In genomic region chr18:55869965-55870585, GRCh38 we compare ENCODE assay signal across 16 cellular contexts.
A peak's percentile ranks its signal among the peaks of the same experiment; 100 is the strongest.
DNase-seq lines count a peak whose midpoint lies in the region; TF ChIP-seq lines count a peak whose summit lies in the region.
"Had no signal": no experiment of that assay in that cellular context is flagged by ENCODE, and none has a peak within 500 bp of the region (broad histone marks: within the 10 kb centered on the region; RNA-seq: fewer than 3 reads in every experiment).

No MANE protein-coding gene starts in this region.

- no peaks in the 10 kb centered on the region for H3K36me3 ChIP-seq in mammary epithelial cell (ENCODE audit: insufficient read depth, low read length)
- no peaks in the 10 kb centered on the region for H3K36me3 ChIP-seq in vagina

- H3K36me3 Mint-ChIP-seq in MCF 10A (ENCODE audit: insufficient read depth, unreplicated experiment) (no peaks in the 10 kb centered on the region), type B pancreatic cell (no peaks in the 10 kb centered on the region)
- H3K36me3 Mint-ChIP-seq: brain had no signal

- H3K4me3 ChIP-seq in mammary epithelial cell (replicated peaks in 1 of 3; ENCODE audit: insufficient read depth in 1 of 3, low read depth in 2 of 3, low read length in 3 of 3) (no peak overlapping the region), epithelial cell of esophagus (ENCODE audit: low read length) (no peak overlapping the region), vagina (no peak overlapping the region)
- H3K4me3 ChIP-seq: SK-N-MC had no signal

- H3K27ac ChIP-seq in mammary epithelial cell (ENCODE audit: insufficient read depth, low read depth, low read length): no peak overlapping the region
- peak overlapping the region; percentile 53 for H3K27ac ChIP-seq in vagina
- H3K27ac ChIP-seq: parathyroid adenoma, SK-N-MC, VCaP had no signal

- in situ Hi-C loops in mammary epithelial cell (cut with MboI; ENCODE audit: low sequenced_read_pairs in 2 of 2): no loop called here
- in situ Hi-C loops in GM13976 (cut with MboI; ENCODE audit: low sequenced_read_pairs, unreplicated experiment): no loop called here

- POLR2A ChIA-PET in MCF 10A (lab: Yijun Ruan, JAX): interaction anchor here (1.4 kb wide), 1 partner anchor 16 kb away, joined by 3 read pairs; no protein-coding TSS in a partner anchor

- H3K4me3 Mint-ChIP-seq in MCF 10A (ENCODE audit: unreplicated experiment) (no peak overlapping the region), type B pancreatic cell (no peak overlapping the region)
- H3K4me3 Mint-ChIP-seq: brain; effector memory CD8-positive, alpha-beta T cell had no signal

- H3K79me2 ChIP-seq in mammary epithelial cell (ENCODE audit: insufficient read depth, low read length): no peaks in the 10 kb centered on the region
- H3K79me2 ChIP-seq: parathyroid adenoma had no signal

- no TSS peak for BruUV-seq in MCF 10A (replicated peaks; lab: Mats Ljungman, UMichigan)
- BruUV-seq in mammary epithelial cell (replicated peaks; lab: Mats Ljungman, UMichigan): no TSS peak

- no peak overlapping the region for H3K9ac ChIP-seq in mammary epithelial cell (ENCODE audit: insufficient read depth, low read length)
- H3K9ac ChIP-seq: parathyroid adenoma had no signal

- dilution Hi-C loops in mammary epithelial cell (cut with HindIII; ENCODE audit: low sequenced_read_pairs): no loop called here

- intact Hi-C loops in MCF 10A (cut with micrococcal nuclease) (no loop called here), mammary epithelial cell (cut with micrococcal nuclease) (no loop called here), vagina (cut with DNase I) (no loop called here)

- H3K4me1 ChIP-seq in mammary epithelial cell (ENCODE audit: insufficient read depth, low read length): no peaks in the 10 kb centered on the region
- no peaks in the 10 kb centered on the region for H3K4me1 ChIP-seq in vagina
- H3K4me1 ChIP-seq: parathyroid adenoma had no signal

- H3K9me3 Mint-ChIP-seq in MCF 10A (ENCODE audit: unreplicated experiment): no peaks in the 10 kb centered on the region
- no peaks in the 10 kb centered on the region for H3K9me3 Mint-ChIP-seq in type B pancreatic cell

- H3K27ac Mint-ChIP-seq in MCF 10A (ENCODE audit: low read depth, unreplicated experiment): peak overlapping the region; percentile 19
- H3K27ac Mint-ChIP-seq in type B pancreatic cell: no peak overlapping the region
- H3K27ac Mint-ChIP-seq: brain; effector memory CD8-positive, alpha-beta T cell had no signal

- H3K4me2 ChIP-seq in mammary epithelial cell (ENCODE audit: insufficient read depth, low read depth, low read length): no peak overlapping the region

- peaks cover 5% of the 10 kb centered on the region for H3K4me1 Mint-ChIP-seq in MCF 10A (ENCODE audit: insufficient read depth, unreplicated experiment)
- H3K4me1 Mint-ChIP-seq in type B pancreatic cell (ENCODE audit: unreplicated experiment): peaks cover 2% of the 10 kb centered on the region

- 95% methylated on average over 8 of the region's 8 CpGs for WGBS in mammary epithelial cell (ENCODE audit: low coverage, missing lambda C conversion rate)

- TF ChIP-seq CTCF in MCF 10A (IDR thresholded peaks at IDR 0.05; ENCODE audit: unreplicated experiment) (no peak), mammary epithelial cell (conservative IDR thresholded peaks at IDR 0.05 in 1 of 2, IDR thresholded peaks at IDR 0.05 in 1 of 2; ENCODE audit: extremely low read depth in 1 of 2, insufficient read depth in 1 of 2, low read depth in 1 of 2, low read length in 2 of 2) (no peak), epithelial cell of esophagus (IDR thresholded peaks at IDR 0.05; ENCODE audit: insufficient read depth, low read depth, low read length, missing control alignments) (no peak), vagina (IDR thresholded peaks at IDR 0.05) (no peak), type B pancreatic cell (conservative IDR thresholded peaks at IDR 0.05) (no peak), GM13976 (IDR thresholded peaks at IDR 0.05; ENCODE audit: borderline replicate concordance, control extremely low read depth, extremely low read depth, insufficient read depth, missing control alignments) (no peak)

- no peak overlapping the region for H2AFZ ChIP-seq in mammary epithelial cell (ENCODE audit: low read depth, low read length)
- H2AFZ ChIP-seq: parathyroid adenoma had no signal

- no peak for TF ChIP-seq POLR2A in vagina (IDR thresholded peaks at IDR 0.05)

- H3K9me3 ChIP-seq in mammary epithelial cell (replicated peaks; ENCODE audit: insufficient read depth, low read length): no peaks in the 10 kb centered on the region
- no peaks in the 10 kb centered on the region for H3K9me3 ChIP-seq in vagina

- CTCF ChIA-PET in MCF 10A (lab: Yijun Ruan, JAX) (interaction anchor here (0.7 to 1.2 kb wide), 4 partner anchors 9 to 758 kb away, joined by 3 to 4 read pairs (median 3); no protein-coding TSS in a partner anchor), mammary epithelial cell (lab: Charles Lee; ENCODE audit: low non-redundant PET) (no interaction called here)

- no peaks in the 10 kb centered on the region for H3K27me3 ChIP-seq in mammary epithelial cell (ENCODE audit: insufficient read depth, low read length)
- no peaks in the 10 kb centered on the region for H3K27me3 ChIP-seq in vagina

- DNase-seq in MCF 10A (ENCODE audit: unreplicated experiment): peak; percentile 34
- DNase-seq in mammary epithelial cell: no peak
- peak; percentile 49 for DNase-seq in epithelial cell of esophagus (ENCODE audit: low read depth)
- peak; percentile 10 for DNase-seq in kidney tubule cell (ENCODE audit: low spot score)
- no peak for DNase-seq in vagina (ENCODE audit: extremely low spot score in 2 of 2)
- DNase-seq in type B pancreatic cell (ENCODE audit: extremely low spot score, unreplicated experiment): no peak
- no peak for DNase-seq in GM13976 (ENCODE audit: low spot score)
- no peak for DNase-seq in NCI-H1436 (lab: John Stamatoyannopoulos, UW)
- DNase-seq: 8988T; effector memory CD8-positive, alpha-beta T cell; NCI-H187; NCI-H524 treated with DMSO at 0.1 percent for 48 hours had no signal

- H3K27me3 Mint-ChIP-seq in MCF 10A (ENCODE audit: insufficient read depth, unreplicated experiment) (no peaks in the 10 kb centered on the region), type B pancreatic cell (no peaks in the 10 kb centered on the region)
- H3K27me3 Mint-ChIP-seq: brain; effector memory CD8-positive, alpha-beta T cell had no signal

- no peaks in the 10 kb centered on the region for H4K20me1 ChIP-seq in mammary epithelial cell (ENCODE audit: insufficient read depth, low read length)

Comparison
In these comparisons a context has a peak if more than half of its experiments do, and no peak if none do; other contexts are left out.
1. DNase-seq: peak in MCF 10A (single experiment), epithelial cell of esophagus (single experiment) and kidney tubule cell (single experiment); none in mammary epithelial cell (single experiment), vagina (0 of 2), type B pancreatic cell (single experiment), GM13976 (single experiment) and NCI-H1436 (single experiment).